8 cellular contexts compared by ENCODE assay signal in the genomic region with DNA sequence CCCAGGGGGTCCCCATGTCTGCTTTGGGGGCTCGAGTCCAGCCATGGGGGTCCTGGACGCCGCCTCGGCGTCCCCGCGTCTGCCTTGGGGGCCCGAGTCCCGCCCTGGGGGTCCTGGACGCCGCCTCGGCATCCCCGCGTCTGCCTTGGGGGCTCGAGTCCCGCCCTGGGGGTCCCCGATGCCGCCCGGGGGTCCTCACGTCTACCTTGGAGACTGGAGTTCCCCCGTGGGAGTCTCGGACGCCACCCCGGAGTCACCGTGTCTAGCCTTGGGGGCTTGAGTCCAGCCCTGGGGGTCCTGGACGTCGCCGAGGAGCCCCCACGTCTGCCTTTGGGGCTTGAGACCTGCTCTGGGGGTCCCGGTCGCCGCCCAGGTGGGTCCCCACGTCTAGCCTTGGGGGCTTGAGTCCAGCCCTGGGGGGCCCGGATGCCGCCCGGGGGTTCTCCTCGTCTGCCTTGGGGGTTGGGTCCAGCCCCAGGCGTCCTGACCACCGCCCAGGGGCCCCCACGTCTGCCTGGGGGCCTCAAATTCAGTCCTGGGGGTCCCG. TPM values are rescaled to one million over a fixed set of nuclear protein-coding genes. Genes with fewer than 3 reads are reported as not detected.
DNase-seq lines count a peak whose midpoint lies in the region; ATAC-seq and TF ChIP-seq lines count a peak whose summit lies in the region.

No MANE protein-coding gene starts in this region.

- H3K79me2 ChIP-seq in neural progenitor cell (ENCODE audit: low read depth) = peaks cover 32% of the 10 kb centered on the region

- peaks cover 18 to 24% (median 21%) of the 10 kb centered on the region in 11 experiments for H3K36me3 ChIP-seq in BLaER1 treated with 17β-estradiol and CSF1 and Interleukin-3, amounts not matched to agents 10 nM and 100 nM
- peaks cover 16% of the 10 kb centered on the region for H3K36me3 ChIP-seq in RWPE2 (ENCODE audit: low read depth)
- H3K36me3 ChIP-seq in neural progenitor cell = no peaks in the 10 kb centered on the region

- ATAC-seq in RWPE2 (ENCODE audit: low read depth) (no peak), HG03045 (IDR thresholded peaks at IDR 0.05; ENCODE audit: unreplicated experiment) (no peak), GM19395 (IDR thresholded peaks at IDR 0.05; ENCODE audit: unreplicated experiment) (no peak)

- H3K9ac ChIP-seq in BLaER1 treated with 17β-estradiol and CSF1 and Interleukin-3, amounts not matched to agents 10 nM and 100 nM = peak overlapping the region; percentile 98 to 100 (median 99)
- peak overlapping the region; percentile 85 for H3K9ac ChIP-seq in neural progenitor cell

- H3K27me3 Mint-ChIP-seq in neural progenitor cell (ENCODE audit: insufficient read depth, low read depth) = peaks cover 18% of the 10 kb centered on the region

- H3K9me3 Mint-ChIP-seq in neural progenitor cell = no peaks in the 10 kb centered on the region

- H3K4me1 ChIP-seq in BLaER1 treated with 17β-estradiol and CSF1 and Interleukin-3, amounts not matched to agents 10 nM and 100 nM = peaks cover 21 to 40% (median 28%) of the 10 kb centered on the region in 10 experiments; a peak in 19 of 20 replicates
- H3K4me1 ChIP-seq in RWPE2 (ENCODE audit: insufficient read depth, poor library complexity, severe bottlenecking) (no peaks in the 10 kb centered on the region), neural progenitor cell (peaks cover 7% of the 10 kb centered on the region)

- peak overlapping the region; percentile 96 to 100 (median 99) for H3K4me2 ChIP-seq in BLaER1 treated with 17β-estradiol and CSF1 and Interleukin-3, amounts not matched to agents 10 nM and 100 nM
- peak overlapping the region; percentile 98 for H3K4me2 ChIP-seq in neural progenitor cell

- peak overlapping the region; percentile 98 to 100 (median 99) for H3K27ac ChIP-seq in BLaER1 treated with 17β-estradiol and CSF1 and Interleukin-3, amounts not matched to agents 10 nM and 100 nM
- peak overlapping the region; percentile 70 for H3K27ac ChIP-seq in RWPE2 (ENCODE audit: poor library complexity, severe bottlenecking)
- peak overlapping the region; percentile 42 for H3K27ac ChIP-seq in neural progenitor cell

- H3K27ac Mint-ChIP-seq in neural progenitor cell = no peak overlapping the region

- peak overlapping the region; percentile 91 for H3K4me3 Mint-ChIP-seq in neural progenitor cell

- H2AFZ ChIP-seq in neural progenitor cell (replicated peaks) = no peak overlapping the region

- peaks cover 0 to 36% (median 22%) of the 10 kb centered on the region in 11 experiments; a peak in 17 of 22 replicates for H4K20me1 ChIP-seq in BLaER1 treated with 17β-estradiol and CSF1 and Interleukin-3, amounts not matched to agents 10 nM and 100 nM
- peaks cover 21% of the 10 kb centered on the region for H4K20me1 ChIP-seq in neural progenitor cell (ENCODE audit: low read depth)

- H3K4me3 ChIP-seq in BLaER1 treated with 17β-estradiol and CSF1 and Interleukin-3, amounts not matched to agents 10 nM and 100 nM = peak overlapping the region; percentile 88 to 100 (median 98)
- H3K4me3 ChIP-seq in RWPE2 (ENCODE audit: severe bottlenecking) = peak overlapping the region; percentile 87
- H3K4me3 ChIP-seq in epithelial cell of proximal tubule (ENCODE audit: low read depth, low read length) = peak overlapping the region; percentile 93
- peak overlapping the region; percentile 85 for H3K4me3 ChIP-seq in neural progenitor cell

- peaks cover 1% of the 10 kb centered on the region for H3K36me3 Mint-ChIP-seq in neural progenitor cell

- DNase-seq in RWPE2 (ENCODE audit: low spot score) = peak; percentile 66
- DNase-seq in epithelial cell of proximal tubule (ENCODE audit: low read depth) = no peak
- DNase-seq in neural progenitor cell (ENCODE audit: low spot score) = peak; percentile 35
- no peak for DNase-seq in HK-2 (ENCODE audit: unreplicated experiment)
- DNase-seq in effector CD4-positive, alpha-beta T cell = no peak

- TF ChIP-seq CTCF in RWPE2 (IDR thresholded peaks at IDR 0.05; ENCODE audit: poor library complexity, severe bottlenecking) (no peak), epithelial cell of proximal tubule (conservative IDR thresholded peaks at IDR 0.05; ENCODE audit: low read depth, low read length) (no peak), neural progenitor cell (IDR thresholded peaks at IDR 0.05) (no peak)

- H3K27me3 ChIP-seq in BLaER1 treated with 17β-estradiol and CSF1 and Interleukin-3, amounts not matched to agents 10 nM and 100 nM = no peaks in the 10 kb centered on the region
- H3K27me3 ChIP-seq in RWPE2 (ENCODE audit: insufficient read depth, poor library complexity, severe bottlenecking) (no peaks in the 10 kb centered on the region), neural progenitor cell (no peaks in the 10 kb centered on the region)

- peaks cover 14% of the 10 kb centered on the region for H3K4me1 Mint-ChIP-seq in neural progenitor cell

- H3K9me3 ChIP-seq in BLaER1 treated with 17β-estradiol and CSF1 and Interleukin-3, amounts not matched to agents 10 nM and 100 nM (replicated peaks in 1 of 11) = peaks cover 0 to 7% (median 0%) of the 10 kb centered on the region in 11 experiments; a peak in 3 of 22 replicates
- H3K9me3 ChIP-seq in RWPE2 (ENCODE audit: severe bottlenecking) (no peaks in the 10 kb centered on the region), neural progenitor cell (ENCODE audit: low read depth) (no peaks in the 10 kb centered on the region)

- H3F3A ChIP-seq in neural progenitor cell (ENCODE audit: low read depth) = peaks cover 33% of the 10 kb centered on the region

RNA-seq across cellular contexts. Expression of gene GTPBP6, which starts 1.1 kb away (rescaled TPM):
- 36.2 and 62.4 TPM in 2 replicates for total RNA-seq in epithelial cell of proximal tubule
- 16.6 and 52.6 TPM in 2 replicates for total RNA-seq in neural progenitor cell (ENCODE audit: low replicate concordance)

RNA-seq across cellular contexts. Expression of gene PLCXD1, which starts 38.5 kb away (rescaled TPM):
- total RNA-seq in epithelial cell of proximal tubule = 12.6 and 28.7 TPM in 2 replicates
- total RNA-seq in neural progenitor cell (ENCODE audit: low replicate concordance) = 25.7 and 76.4 TPM in 2 replicates

Comparison
In these comparisons a context has a peak if more than half of its experiments do, and no peak if none do; other contexts are left out.
1. H3K27ac ChIP-seq: peak in every context shown above with its lines; median percentile 99 in BLaER1 treated with 17β-estradiol and CSF1 and Interleukin-3, amounts not matched to agents 10 nM and 100 nM; 70 in RWPE2; 42 in neural progenitor cell.
2. DNase-seq: peak in RWPE2 (single experiment) and neural progenitor cell (single experiment); none in epithelial cell of proximal tubule (single experiment), HK-2 (single experiment) and effector CD4-positive, alpha-beta T cell (single experiment).
3. Peak in every context shown above with its lines, with median percentiles within 50 percentile points of each other: H3K4me3 ChIP-seq.